Comparison of ENCODE assay signal across 1 cellular context in genomic region chr12:66861157-66861750, GRCh38.
TF ChIP-seq lines count a peak whose summit lies in the region.

No MANE protein-coding gene starts in this region.

TF ChIP-seq in SK-N-SH treated with all-trans-retinoic acid at 6 μM for 48 hours, 23 proteins besides CTCF, POLR2A, EP300 and RAD21 (continued from another document):
- TF ChIP-seq PATZ1 (CRISPR knock-in tag; IDR thresholded peaks at IDR 0.05; ENCODE audit: borderline replicate concordance): no peak
